Comparison of ENCODE assay signal across 9 cellular contexts in genomic region chr6:131368077-131368911, GRCh38.
A peak's percentile ranks its signal among the peaks of the same experiment; 100 is the strongest.
DNase-seq lines count a peak whose midpoint lies in the region; ATAC-seq and TF ChIP-seq lines count a peak whose summit lies in the region.
"Had no signal": no experiment of that assay in that cellular context is flagged by ENCODE, and none has a peak within 500 bp of the region (broad histone marks: within the 10 kb centered on the region; RNA-seq: fewer than 3 reads in every experiment).

No MANE protein-coding gene starts in this region.

- H3K4me3 ChIP-seq in epithelial cell of esophagus (ENCODE audit: low read length) = no peak overlapping the region

- no peak for TF ChIP-seq CTCF in epithelial cell of esophagus (IDR thresholded peaks at IDR 0.05; ENCODE audit: insufficient read depth, low read depth, low read length, missing control alignments)

- ATAC-seq in GM18498 (IDR thresholded peaks at IDR 0.05; ENCODE audit: unreplicated experiment) = peak; percentile 66
- ATAC-seq: Panc1 had no signal

- DNase-seq in H4 (ENCODE audit: low spot score) (peak; percentile 2), NCI-H2081 (lab: John Stamatoyannopoulos, UW) (peak; percentile 78 to 92), epithelial cell of esophagus (ENCODE audit: low read depth) (peak; percentile 4), retina (peak; percentile 43)
- no peak for DNase-seq in activated CD4-positive, CD25-positive, alpha-beta regulatory T cell treated with anti-CD3 and anti-CD28 coated beads, Interleukin-2, amount 50 U/mL, for 72 hours
- DNase-seq in activated T-cell treated with anti-CD3 and anti-CD28 coated beads, Interleukin-2, amount 50 U/mL, for 48 hours = no peak
- DNase-seq in stimulated activated naive CD4-positive, alpha-beta T cell treated with Interleukin-2 at 50 U/mL for 16 hours (lab: John Stamatoyannopoulos, UW) = no peak

Comparison
In these comparisons a context has a peak if more than half of its experiments do, and no peak if none do; other contexts are left out.
1. DNase-seq: peak in H4 (single experiment), NCI-H2081 (2 of 2), epithelial cell of esophagus (single experiment) and retina (single experiment); none in activated CD4-positive, CD25-positive, alpha-beta regulatory T cell treated with anti-CD3 and anti-CD28 coated beads, Interleukin-2, amount 50 U/mL, for 72 hours (single experiment), activated T-cell treated with anti-CD3 and anti-CD28 coated beads, Interleukin-2, amount 50 U/mL, for 48 hours (0 of 2) and stimulated activated naive CD4-positive, alpha-beta T cell treated with Interleukin-2 at 50 U/mL for 16 hours (single experiment).